Comparison of ENCODE assay signal across 17 cellular contexts in genomic region chr2:85259865-85260264, GRCh38.
DNase-seq lines count a peak whose midpoint lies in the region; ATAC-seq, FAIRE-seq and TF ChIP-seq lines count a peak whose summit lies in the region.
"Had no signal": no experiment of that assay in that cellular context is flagged by ENCODE, and none has a peak within 500 bp of the region (broad histone marks: within the 10 kb centered on the region; RNA-seq: fewer than 3 reads in every experiment).

No MANE protein-coding gene starts in this region.

- intact Hi-C loops in IMR-90 (cut with micrococcal nuclease) (no loop called here), transverse colon (cut with DNase I; ENCODE audit: low total_unique reads) (no loop called here)
- intact Hi-C loops in CD8-positive, alpha-beta T cell (cut with DNase I, micrococcal nuclease): no loop called here

- TF ChIP-seq POLR2A in IMR-90 (IDR thresholded peaks at IDR 0.05; ENCODE audit: low read depth, low read length) (no peak), H1 (IDR thresholded peaks at IDR 0.05; ENCODE audit: control extremely low read depth in 1 of 2, low read depth in 2 of 2, low read length in 2 of 2) (no peak), transverse colon (IDR thresholded peaks at IDR 0.05) (no peak)

- no peaks in the 10 kb centered on the region for H3K9me3 ChIP-seq in IMR-90 (ENCODE audit: control insufficient read depth, insufficient read depth, low read length)
- H3K9me3 ChIP-seq in H1 (ENCODE audit: insufficient read depth in 2 of 2, low read depth in 1 of 2, low read length in 1 of 2): no peaks in the 10 kb centered on the region
- H3K9me3 ChIP-seq in transverse colon: no peaks in the 10 kb centered on the region
- no peaks in the 10 kb centered on the region for H3K9me3 ChIP-seq in CD8-positive, alpha-beta T cell (ENCODE audit: low read length)
- H3K9me3 ChIP-seq: mucosa of descending colon had no signal

- no TSS peak for BruUV-seq in IMR-90 (replicated peaks; lab: Mats Ljungman, UMichigan)

- H3K27me3 ChIP-seq in IMR-90 (ENCODE audit: control insufficient read depth, insufficient read depth, low read length): no peaks in the 10 kb centered on the region
- H3K27me3 ChIP-seq in H1 (replicated peaks in 1 of 4; ENCODE audit: control insufficient read depth in 3 of 4, extremely low read depth in 1 of 4, insufficient read depth in 3 of 4, low read length in 3 of 4): no peaks in the 10 kb centered on the region
- H3K27me3 ChIP-seq in transverse colon: no peaks in the 10 kb centered on the region
- H3K27me3 ChIP-seq in CD8-positive, alpha-beta T cell (ENCODE audit: insufficient read depth, low read length): no peaks in the 10 kb centered on the region
- H3K27me3 ChIP-seq: dorsolateral prefrontal cortex had no signal

- POLR2A ChIA-PET in IMR-90 (lab: Charles Lee; ENCODE audit: unreplicated experiment) (no interaction called here), H1 (lab: Charles Lee; ENCODE audit: partially characterized antibody) (interaction anchor here (1.0 to 6.7 kb wide), 3 partner anchors 12 to 21 kb away, joined by 3 to 60 read pairs (median 3); no protein-coding TSS in a partner anchor)
- POLR2A ChIA-PET in CD8-positive, alpha-beta T cell (lab: Charles Lee): no interaction called here

- H3K23me2 ChIP-seq in H1 (ENCODE audit: low read depth, low read length): peaks cover 6% of the 10 kb centered on the region; the same call in 1 of the 2 replicates

- H3K4me3 ChIP-seq in IMR-90 (ENCODE audit: insufficient read depth, low read depth, low read length) (no peak overlapping the region), H1 (ENCODE audit: extremely low read depth in 1 of 4, insufficient read depth in 2 of 4, low read depth in 3 of 4, low read length in 4 of 4) (no peak overlapping the region), transverse colon (no peak overlapping the region)
- H3K4me3 ChIP-seq in CD8-positive, alpha-beta T cell (ENCODE audit: low read depth, low read length): no peak overlapping the region
- H3K4me3 ChIP-seq: dorsolateral prefrontal cortex, GM12878, K562, mucosa of descending colon had no signal

- H2AK5ac ChIP-seq in IMR-90 (ENCODE audit: low read depth, low read length) (peak overlapping the region; percentile 70), H1 (ENCODE audit: low read depth, low read length) (no peak overlapping the region)

- DNase-seq in IMR-90: no peak
- no peak for DNase-seq in H1 (ENCODE audit: low read depth in 1 of 2, low spot score in 2 of 2)
- no peak for DNase-seq in transverse colon
- DNase-seq in CD8-positive, alpha-beta T cell: no peak
- DNase-seq in 8988T: no peak
- no peak for DNase-seq in NOMO-1 (lab: John Stamatoyannopoulos, UW; ENCODE audit: unreplicated experiment in 2 of 2)
- DNase-seq: activated CD4-positive, alpha-beta T cell treated with anti-CD3 and anti-CD28 coated beads, Interleukin-2, amount 50 U/mL, for 48 hours; aorta; dorsolateral prefrontal cortex; mucosa of descending colon; NCI-H1417 treated with DMSO at 0.1 percent for 48 hours; NCI-H524 had no signal

- H3K9ac ChIP-seq in IMR-90 (ENCODE audit: low read depth, low read length) (no peak overlapping the region), H1 (replicated peaks in 1 of 4; ENCODE audit: extremely low read depth in 1 of 4, low read depth in 3 of 4, low read length in 3 of 4) (no peak overlapping the region)

- H3K79me2 ChIP-seq in H1 (ENCODE audit: control insufficient read depth in 1 of 2, insufficient read depth in 2 of 2, low read length in 2 of 2): peaks cover 0 to 68% of the 10 kb centered on the region in 2 experiments; a peak in 3 of 4 replicates

- WGBS in IMR-90 (ENCODE audit: extremely low coverage in 2 of 2, insufficient read length in 1 of 2), 2 experiments: 80% methylated on average over 1 of the region's 3 CpGs; no CpG with 5 or more reads in 1 of the 2 experiments
- 92% methylated on average over 3 of the region's 3 CpGs; no CpG with 5 or more reads in 1 of the 2 experiments for WGBS in H1 (ENCODE audit: extremely low coverage in 1 of 2, insufficient coverage in 1 of 2, insufficient read length in 1 of 2, insufficient replicate concordance in 2 of 2, low coverage in 1 of 2, low lambda C conversion rate in 2 of 2, missing lambda C conversion rate in 1 of 2), 2 experiments
- 85 to 100% methylated on average over 1 to 3 of the region's 3 CpGs for WGBS in transverse colon (ENCODE audit: low coverage in 1 of 2), 2 donors

- ATAC-seq in IMR-90 (ENCODE audit: low read depth): no peak
- ATAC-seq in CD8-positive, alpha-beta T cell: no peak
- ATAC-seq: GM12878, K562 had no signal

- CTCF ChIA-PET in IMR-90 (lab: Yijun Ruan, JAX) (no interaction called here), H1 (lab: Charles Lee; ENCODE audit: partially characterized antibody) (interaction anchor here (0.7 to 19.4 kb wide), 2 partner anchors 10 to 44 kb away, joined by 3 to 283 read pairs; no protein-coding TSS in a partner anchor)
- CTCF ChIA-PET in CD8-positive, alpha-beta T cell (lab: Charles Lee): interaction anchor here (1.2 to 2.1 kb wide), 3 partner anchors 11 to 40 kb away, joined by 4 to 8 read pairs (median 4); no protein-coding TSS in a partner anchor

- H2BK5ac ChIP-seq in IMR-90 (ENCODE audit: low read depth, low read length, poor library complexity, severe bottlenecking) (peak overlapping the region; percentile 28), H1 (ENCODE audit: low read depth, low read length) (peak overlapping the region; percentile 17; the same call in 1 of the 2 replicates)

- no peak overlapping the region; the same call in 2 of the 3 replicates for H2BK15ac ChIP-seq in IMR-90 (ENCODE audit: low read depth, low read length)
- H2BK15ac ChIP-seq in H1 (ENCODE audit: low read length): peak overlapping the region; percentile 22; the same call in 1 of the 2 replicates

- TF ChIP-seq RAD21 in IMR-90 (IDR thresholded peaks at IDR 0.05; ENCODE audit: low read length): no peak
- TF ChIP-seq RAD21 in H1 (IDR thresholded peaks at IDR 0.05 in 1 of 2, conservative IDR thresholded peaks at IDR 0.05 in 1 of 2; ENCODE audit: low read depth in 2 of 2, low read length in 2 of 2): no peak

- dilution Hi-C loops in IMR-90 (cut with HindIII; ENCODE audit: low sequenced_read_pairs, unreplicated experiment): no loop called here

- FAIRE-seq in H1 (lab: Jason Lieb, UNC): no peak
- FAIRE-seq: GM12878, K562, urothelium cell line had no signal

- peaks cover 50% of the 10 kb centered on the region for H3K4me1 ChIP-seq in IMR-90 (ENCODE audit: control insufficient read depth, insufficient read depth, low read length)
- H3K4me1 ChIP-seq in H1 (replicated peaks in 1 of 4; ENCODE audit: control insufficient read depth in 3 of 4, insufficient read depth in 4 of 4, low read length in 3 of 4): peaks cover 42 to 57% (median 45%) of the 10 kb centered on the region in 4 experiments
- peaks cover 5 to 24% (median 12%) of the 10 kb centered on the region in 4 donors for H3K4me1 ChIP-seq in transverse colon
- H3K4me1 ChIP-seq in CD8-positive, alpha-beta T cell (ENCODE audit: insufficient read depth, low read length): no peaks in the 10 kb centered on the region

- H4K5ac ChIP-seq in IMR-90 (ENCODE audit: low read depth, low read length): no peak overlapping the region
- no peak overlapping the region for H4K5ac ChIP-seq in H1 (ENCODE audit: insufficient read length, low read depth, low read length)

- H2BK120ac ChIP-seq in IMR-90 (ENCODE audit: low read depth, low read length): peak overlapping the region; percentile 30
- no peak overlapping the region for H2BK120ac ChIP-seq in H1 (replicated peaks; ENCODE audit: low read depth, low read length)

- peak overlapping the region; percentile 38; the same call in 1 of the 2 replicates for H3K14ac ChIP-seq in IMR-90 (replicated peaks; ENCODE audit: low read depth, low read length)
- H3K14ac ChIP-seq in H1 (ENCODE audit: insufficient read length): no peak overlapping the region

- H2BK12ac ChIP-seq in H1 (ENCODE audit: low read depth, low read length): no peak overlapping the region; the same call in 1 of the 2 replicates

- peaks cover 91% of the 10 kb centered on the region for H3K4me1 Mint-ChIP-seq in nephron
- no peaks in the 10 kb centered on the region for H3K4me1 Mint-ChIP-seq in CD8-positive, alpha-beta T cell (ENCODE audit: low read depth)

- TF ChIP-seq CTCF in IMR-90 (conservative IDR thresholded peaks at IDR 0.05; ENCODE audit: low read depth, low read length) (no peak), H1 (IDR thresholded peaks at IDR 0.05; ENCODE audit: control extremely low read depth in 1 of 3, insufficient read depth in 1 of 3, low read depth in 1 of 3, low read length in 3 of 3) (no peak), nephron (IDR thresholded peaks at IDR 0.05; ENCODE audit: unreplicated experiment in 3 of 3) (no peak), transverse colon (IDR thresholded peaks at IDR 0.05) (no peak)
- no peak for TF ChIP-seq CTCF in CD8-positive, alpha-beta T cell (IDR thresholded peaks at IDR 0.05)

- H3K4ac ChIP-seq in IMR-90 (ENCODE audit: low read depth, low read length) (no peak overlapping the region; the same call in 1 of the 2 replicates), H1 (replicated peaks; ENCODE audit: insufficient read length, low read depth, low read length) (no peak overlapping the region)

- H3K79me1 ChIP-seq in IMR-90 (ENCODE audit: low read depth in 1 of 2, low read length in 2 of 2) (peaks cover 19 to 86% of the 10 kb centered on the region in 2 experiments), H1 (ENCODE audit: low read depth, low read length) (peaks cover 4% of the 10 kb centered on the region; the same call in 1 of the 2 replicates)

- peaks cover 29% of the 10 kb centered on the region for H3K36me3 Mint-ChIP-seq in nephron (ENCODE audit: low read depth)
- no peaks in the 10 kb centered on the region for H3K36me3 Mint-ChIP-seq in CD8-positive, alpha-beta T cell

- H3K4me2 ChIP-seq in IMR-90 (ENCODE audit: low read depth, low read length) (no peak overlapping the region; the same call in 1 of the 2 replicates), H1 (ENCODE audit: insufficient read depth in 1 of 2, low read depth in 2 of 2, low read length in 2 of 2) (no peak overlapping the region)

- H4K91ac ChIP-seq in IMR-90 (ENCODE audit: insufficient read depth, low read depth, low read length): peak overlapping the region; percentile 35; the same call in 1 of the 2 replicates
- H4K91ac ChIP-seq in H1 (replicated peaks; ENCODE audit: insufficient read length, low read length): no peak overlapping the region

- peak overlapping the region; percentile 48 for H3K18ac ChIP-seq in IMR-90 (ENCODE audit: low read depth, low read length)
- 0 out of 2 replicates have a peak overlapping the region, but pooled peaks have one; percentile 29 for H3K18ac ChIP-seq in H1 (ENCODE audit: extremely low read depth, low read length)

- no peak overlapping the region for H2AK9ac ChIP-seq in IMR-90 (replicated peaks; ENCODE audit: low read depth, low read length, poor library complexity)

- peak overlapping the region; percentile 91 to 99 (median 99) for H3K27ac Mint-ChIP-seq in nephron
- H3K27ac Mint-ChIP-seq in CD8-positive, alpha-beta T cell: no peak overlapping the region

- peaks cover 4% of the 10 kb centered on the region; the same call in 1 of the 2 replicates for H4K20me1 ChIP-seq in IMR-90 (ENCODE audit: insufficient read depth, low read length)
- peaks cover 4 to 13% of the 10 kb centered on the region in 2 experiments for H4K20me1 ChIP-seq in H1 (replicated peaks in 1 of 2; ENCODE audit: control insufficient read depth in 1 of 2, insufficient read depth in 2 of 2, low read length in 2 of 2)

- H3K27ac ChIP-seq in IMR-90 (ENCODE audit: insufficient read depth, low read length) (peak overlapping the region; percentile 69), H1 (ENCODE audit: low read depth, low read length) (no peak overlapping the region), transverse colon (peak overlapping the region; percentile 14 to 55 (median 46))
- no peak overlapping the region for H3K27ac ChIP-seq in CD8-positive, alpha-beta T cell (ENCODE audit: low read depth, low read length)
- H3K27ac ChIP-seq: RWPE1 had no signal

- H3K56ac ChIP-seq in IMR-90 (ENCODE audit: extremely low read depth, insufficient read depth, low read length) (no peak overlapping the region), H1 (replicated peaks; ENCODE audit: insufficient read length, low read depth, low read length) (no peak overlapping the region)

- H3K27me3 Mint-ChIP-seq in nephron (ENCODE audit: low read depth): no peaks in the 10 kb centered on the region
- H3K27me3 Mint-ChIP-seq in CD8-positive, alpha-beta T cell (ENCODE audit: low read depth): peaks cover under 1% of the 10 kb centered on the region

- H3K9me3 Mint-ChIP-seq in nephron: no peaks in the 10 kb centered on the region
- no peaks in the 10 kb centered on the region for H3K9me3 Mint-ChIP-seq in CD8-positive, alpha-beta T cell

- H3K36me3 ChIP-seq in IMR-90 (ENCODE audit: control insufficient read depth, insufficient read depth, low read length): no peaks in the 10 kb centered on the region
- H3K36me3 ChIP-seq in H1 (ENCODE audit: control insufficient read depth in 2 of 4, insufficient read depth in 4 of 4, low read length in 3 of 4): peaks cover 0 to 6% (median 1%) of the 10 kb centered on the region in 4 experiments; a peak in 2 of 8 replicates
- H3K36me3 ChIP-seq in transverse colon: no peaks in the 10 kb centered on the region
- no peaks in the 10 kb centered on the region for H3K36me3 ChIP-seq in CD8-positive, alpha-beta T cell (ENCODE audit: insufficient read depth, low read length)

- H2AFZ ChIP-seq in IMR-90 (replicated peaks; ENCODE audit: low read length, poor library complexity) (no peak overlapping the region), H1 (ENCODE audit: low read length) (no peak overlapping the region)

- peaks cover 32% of the 10 kb centered on the region for H3K9me1 ChIP-seq in IMR-90 (ENCODE audit: insufficient read depth, low read length)

- TF ChIP-seq EP300 in H1 (IDR thresholded peaks at IDR 0.05; ENCODE audit: borderline replicate concordance in 1 of 2, low read depth in 2 of 2, low read length in 2 of 2) (no peak), transverse colon (IDR thresholded peaks at IDR 0.05; ENCODE audit: low read depth) (no peak)

- in situ Hi-C loops in IMR-90 (cut with MboI; ENCODE audit: low sequenced_read_pairs): no loop called here
- in situ Hi-C loops in transverse colon (cut with MboI; ENCODE audit: low pct_ligation_motif_present in 1 of 4, low pct_unique_long_range_greater_than_20kb in 1 of 4, low sequenced_read_pairs in 3 of 4): no loop called here

- no peak overlapping the region for H3K4me3 Mint-ChIP-seq in nephron
- H3K4me3 Mint-ChIP-seq in CD8-positive, alpha-beta T cell: no peak overlapping the region

- peak overlapping the region; percentile 31; the same call in 1 of the 2 replicates for H3K23ac ChIP-seq in IMR-90 (ENCODE audit: low read depth, low read length)
- H3K23ac ChIP-seq in H1 (ENCODE audit: insufficient read length): no peak overlapping the region

- peak overlapping the region in 1 of 2 experiments; percentile 14; a peak in 1 of 4 replicates for H4K8ac ChIP-seq in IMR-90 (ENCODE audit: low read depth in 2 of 2, low read length in 2 of 2)
- H4K8ac ChIP-seq in H1 (ENCODE audit: extremely low read depth, insufficient read depth, low read length): no peak overlapping the region

- H2BK20ac ChIP-seq in IMR-90 (ENCODE audit: low read depth, low read length): peak overlapping the region; percentile 16; the same call in 1 of the 2 replicates
- no peak overlapping the region for H2BK20ac ChIP-seq in H1 (ENCODE audit: low read length)

Comparison
In these comparisons a context has a peak if more than half of its experiments do, and no peak if none do; other contexts are left out.
1. H3K27ac ChIP-seq: peak in IMR-90 (single experiment) and transverse colon (4 of 4); none in H1 (single experiment) and CD8-positive, alpha-beta T cell (single experiment).